ENCODE assay signal across 8 cellular contexts in the genomic region with DNA sequence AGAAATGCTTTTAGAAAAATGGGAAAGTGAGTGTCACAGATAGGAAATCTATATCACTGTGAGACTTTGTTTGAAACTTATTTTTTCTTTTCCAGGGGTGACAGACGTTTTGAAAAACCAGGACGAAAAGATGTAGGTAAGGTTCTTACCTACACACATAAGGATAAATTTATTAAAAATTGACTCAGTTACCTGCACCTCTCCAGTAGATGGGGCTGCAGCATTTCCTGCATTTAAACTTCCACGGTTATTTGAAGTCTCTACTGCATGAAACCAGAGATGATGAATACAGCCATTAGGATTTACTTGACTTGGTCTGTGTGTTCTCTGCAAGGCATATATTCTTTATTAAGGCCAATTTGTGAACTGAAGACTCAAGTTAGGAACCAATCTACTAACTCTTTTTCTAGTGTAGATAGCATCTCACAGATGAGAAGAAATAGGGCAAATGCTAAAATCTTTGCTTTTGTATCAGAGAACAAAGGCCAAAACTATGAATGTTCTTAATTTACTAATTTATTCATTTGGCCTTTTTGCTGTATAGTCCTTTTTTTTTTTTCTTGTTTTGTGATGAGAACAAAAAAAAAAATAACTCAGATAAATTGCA. TPM values are rescaled to one million over a fixed set of nuclear protein-coding genes. Genes with fewer than 3 reads are reported as not detected.
DNase-seq lines count a peak whose midpoint lies in the region; ATAC-seq and TF ChIP-seq lines count a peak whose summit lies in the region.

No MANE protein-coding gene starts in this region.

- no peaks in the 10 kb centered on the region for H3K9me3 ChIP-seq in T-helper 17 cell (ENCODE audit: control insufficient read depth, low read length, poor library complexity, severe bottlenecking)

- no peak for TF ChIP-seq EP300 in Ishikawa (IDR thresholded peaks at IDR 0.05; ENCODE audit: borderline replicate concordance)

- peak; percentile 19 for DNase-seq in NCI-H345 (lab: John Stamatoyannopoulos, UW)
- DNase-seq in NCI-H345 treated with DMSO at 0.1 percent for 48 hours (lab: John Stamatoyannopoulos, UW; ENCODE audit: unreplicated experiment), result no peak
- DNase-seq in T-helper 17 cell, result no peak
- peak; percentile 60 for DNase-seq in epithelial cell of esophagus (ENCODE audit: low read depth)
- no peak for DNase-seq in progenitor cell of endocrine pancreas (ENCODE audit: low spot score, unreplicated experiment)

- H3K36me3 Mint-ChIP-seq in T-helper 17 cell (ENCODE audit: low read depth) (peaks cover 4% of the 10 kb centered on the region), progenitor cell of endocrine pancreas (ENCODE audit: insufficient read depth) (peaks cover 11% of the 10 kb centered on the region)

- TF ChIP-seq RAD21 in Ishikawa (IDR thresholded peaks at IDR 0.05; ENCODE audit: low read depth), result peak; percentile 56

- ATAC-seq in T-helper 17 cell (peak; percentile 69), GM21825 (IDR thresholded peaks at IDR 0.05; ENCODE audit: unreplicated experiment) (no peak), GM21529 (IDR thresholded peaks at IDR 0.05; ENCODE audit: unreplicated experiment) (no peak)

- no peak overlapping the region for H3K27ac Mint-ChIP-seq in T-helper 17 cell
- H3K27ac Mint-ChIP-seq in progenitor cell of endocrine pancreas, result no peak overlapping the region

- no peak overlapping the region for H3K4me3 ChIP-seq in epithelial cell of esophagus (ENCODE audit: low read length)

- H3K4me3 Mint-ChIP-seq in T-helper 17 cell, result no peak overlapping the region
- H3K4me3 Mint-ChIP-seq in progenitor cell of endocrine pancreas (ENCODE audit: low read depth), result no peak overlapping the region

- no peaks in the 10 kb centered on the region for H3K9me3 Mint-ChIP-seq in progenitor cell of endocrine pancreas (ENCODE audit: low read depth)

- H3K27me3 Mint-ChIP-seq in T-helper 17 cell (no peaks in the 10 kb centered on the region), progenitor cell of endocrine pancreas (no peaks in the 10 kb centered on the region)

- TF ChIP-seq CTCF in epithelial cell of esophagus (IDR thresholded peaks at IDR 0.05; ENCODE audit: insufficient read depth, low read depth, low read length, missing control alignments) (peak; percentile 67), progenitor cell of endocrine pancreas (IDR thresholded peaks at IDR 0.05; ENCODE audit: unreplicated experiment) (peak; percentile 68)

- peaks cover 10% of the 10 kb centered on the region for H3K4me1 Mint-ChIP-seq in T-helper 17 cell
- H3K4me1 Mint-ChIP-seq in progenitor cell of endocrine pancreas (ENCODE audit: low read depth), result peaks cover 5% of the 10 kb centered on the region

TF ChIP-seq in Ishikawa, 13 proteins besides CTCF, POLR2A, EP300 and RAD21:
- no peak for TF ChIP-seq CEBPB (IDR thresholded peaks at IDR 0.05)
- TF ChIP-seq TCF12 (IDR thresholded peaks at IDR 0.05; ENCODE audit: low read depth), result no peak
- TF ChIP-seq, protein P1, sequence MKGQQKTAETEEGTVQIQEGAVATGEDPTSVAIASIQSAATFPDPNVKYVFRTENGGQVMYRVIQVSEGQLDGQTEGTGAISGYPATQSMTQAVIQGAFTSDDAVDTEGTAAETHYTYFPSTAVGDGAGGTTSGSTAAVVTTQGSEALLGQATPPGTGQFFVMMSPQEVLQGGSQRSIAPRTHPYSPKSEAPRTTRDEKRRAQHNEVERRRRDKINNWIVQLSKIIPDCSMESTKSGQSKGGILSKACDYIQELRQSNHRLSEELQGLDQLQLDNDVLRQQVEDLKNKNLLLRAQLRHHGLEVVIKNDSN (IDR thresholded peaks at IDR 0.05), result no peak
- TF ChIP-seq ZBTB7A (IDR thresholded peaks at IDR 0.05; ENCODE audit: low read depth), result no peak
- no peak for TF ChIP-seq TEAD4 (IDR thresholded peaks at IDR 0.05)
- no peak for TF ChIP-seq TAF1 (IDR thresholded peaks at IDR 0.05; ENCODE audit: low read depth)
- no peak for TF ChIP-seq NFIC (IDR thresholded peaks at IDR 0.05)
- no peak for TF ChIP-seq FOXM1 (IDR thresholded peaks at IDR 0.05; ENCODE audit: borderline replicate concordance, low read depth)
- TF ChIP-seq CREB1 (IDR thresholded peaks at IDR 0.05; ENCODE audit: low read depth), result no peak
- TF ChIP-seq, protein P2, sequence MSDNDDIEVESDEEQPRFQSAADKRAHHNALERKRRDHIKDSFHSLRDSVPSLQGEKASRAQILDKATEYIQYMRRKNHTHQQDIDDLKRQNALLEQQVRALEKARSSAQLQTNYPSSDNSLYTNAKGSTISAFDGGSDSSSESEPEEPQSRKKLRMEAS (IDR thresholded peaks at IDR 0.05), result no peak
- TF ChIP-seq, protein P3, sequence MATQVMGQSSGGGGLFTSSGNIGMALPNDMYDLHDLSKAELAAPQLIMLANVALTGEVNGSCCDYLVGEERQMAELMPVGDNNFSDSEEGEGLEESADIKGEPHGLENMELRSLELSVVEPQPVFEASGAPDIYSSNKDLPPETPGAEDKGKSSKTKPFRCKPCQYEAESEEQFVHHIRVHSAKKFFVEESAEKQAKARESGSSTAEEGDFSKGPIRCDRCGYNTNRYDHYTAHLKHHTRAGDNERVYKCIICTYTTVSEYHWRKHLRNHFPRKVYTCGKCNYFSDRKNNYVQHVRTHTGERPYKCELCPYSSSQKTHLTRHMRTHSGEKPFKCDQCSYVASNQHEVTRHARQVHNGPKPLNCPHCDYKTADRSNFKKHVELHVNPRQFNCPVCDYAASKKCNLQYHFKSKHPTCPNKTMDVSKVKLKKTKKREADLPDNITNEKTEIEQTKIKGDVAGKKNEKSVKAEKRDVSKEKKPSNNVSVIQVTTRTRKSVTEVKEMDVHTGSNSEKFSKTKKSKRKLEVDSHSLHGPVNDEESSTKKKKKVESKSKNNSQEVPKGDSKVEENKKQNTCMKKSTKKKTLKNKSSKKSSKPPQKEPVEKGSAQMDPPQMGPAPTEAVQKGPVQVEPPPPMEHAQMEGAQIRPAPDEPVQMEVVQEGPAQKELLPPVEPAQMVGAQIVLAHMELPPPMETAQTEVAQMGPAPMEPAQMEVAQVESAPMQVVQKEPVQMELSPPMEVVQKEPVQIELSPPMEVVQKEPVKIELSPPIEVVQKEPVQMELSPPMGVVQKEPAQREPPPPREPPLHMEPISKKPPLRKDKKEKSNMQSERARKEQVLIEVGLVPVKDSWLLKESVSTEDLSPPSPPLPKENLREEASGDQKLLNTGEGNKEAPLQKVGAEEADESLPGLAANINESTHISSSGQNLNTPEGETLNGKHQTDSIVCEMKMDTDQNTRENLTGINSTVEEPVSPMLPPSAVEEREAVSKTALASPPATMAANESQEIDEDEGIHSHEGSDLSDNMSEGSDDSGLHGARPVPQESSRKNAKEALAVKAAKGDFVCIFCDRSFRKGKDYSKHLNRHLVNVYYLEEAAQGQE (IDR thresholded peaks at IDR 0.05; ENCODE audit: low read depth), result no peak
- no peak for TF ChIP-seq EGR1 (IDR thresholded peaks at IDR 0.05)
- no peak for TF ChIP-seq YY1 (IDR thresholded peaks at IDR 0.05; ENCODE audit: low read depth)

RNA-seq across cellular contexts. Expression of a gene that starts 15.0 kb away (rescaled TPM):
- total RNA-seq in T-helper 17 cell (not detected), progenitor cell of endocrine pancreas (0.89 and 1.0 TPM in 2 replicates)

Comparison
In these comparisons a context has a peak if more than half of its experiments do, and no peak if none do; other contexts are left out.
1. DNase-seq: peak in NCI-H345 (single experiment) and epithelial cell of esophagus (single experiment); none in NCI-H345 treated with DMSO at 0.1 percent for 48 hours (single experiment), T-helper 17 cell (0 of 3) and progenitor cell of endocrine pancreas (single experiment).